Comparison of ENCODE assay signal across 1 cellular context in genomic region chr15:85751731-85752421, GRCh38.
TF ChIP-seq lines count a peak whose summit lies in the region.

No MANE protein-coding gene starts in this region.

TF ChIP-seq in HepG2, 621 proteins besides CTCF, POLR2A, EP300 and RAD21 (continued from another document):
- no peak for TF ChIP-seq HOXD1 (CRISPR knock-in tag; IDR thresholded peaks at IDR 0.05)
- TF ChIP-seq FLYWCH1 (CRISPR knock-in tag; IDR thresholded peaks at IDR 0.05): no peak
- TF ChIP-seq SIN3B (IDR thresholded peaks at IDR 0.05; ENCODE audit: low read length): no peak
- no peak for TF ChIP-seq GZF1 (CRISPR knock-in tag; IDR thresholded peaks at IDR 0.05)
- TF ChIP-seq PRDM15 (CRISPR knock-in tag; IDR thresholded peaks at IDR 0.05): no peak
- no peak for TF ChIP-seq ADNP (CRISPR knock-in tag; IDR thresholded peaks at IDR 0.05)
- TF ChIP-seq, protein P1, sequence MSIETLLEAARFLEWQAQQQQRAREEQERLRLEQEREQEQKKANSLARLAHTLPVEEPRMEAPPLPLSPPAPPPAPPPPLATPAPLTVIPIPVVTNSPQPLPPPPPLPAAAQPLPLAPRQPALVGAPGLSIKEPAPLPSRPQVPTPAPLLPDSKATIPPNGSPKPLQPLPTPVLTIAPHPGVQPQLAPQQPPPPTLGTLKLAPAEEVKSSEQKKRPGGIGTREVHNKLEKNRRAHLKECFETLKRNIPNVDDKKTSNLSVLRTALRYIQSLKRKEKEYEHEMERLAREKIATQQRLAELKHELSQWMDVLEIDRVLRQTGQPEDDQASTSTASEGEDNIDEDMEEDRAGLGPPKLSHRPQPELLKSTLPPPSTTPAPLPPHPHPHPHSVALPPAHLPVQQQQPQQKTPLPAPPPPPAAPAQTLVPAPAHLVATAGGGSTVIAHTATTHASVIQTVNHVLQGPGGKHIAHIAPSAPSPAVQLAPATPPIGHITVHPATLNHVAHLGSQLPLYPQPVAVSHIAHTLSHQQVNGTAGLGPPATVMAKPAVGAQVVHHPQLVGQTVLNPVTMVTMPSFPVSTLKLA (IDR thresholded peaks at IDR 0.05): no peak
- no peak for TF ChIP-seq ZKSCAN5 (CRISPR knock-in tag; IDR thresholded peaks at IDR 0.05)
- TF ChIP-seq ZNF552 (CRISPR knock-in tag; IDR thresholded peaks at IDR 0.05; ENCODE audit: borderline replicate concordance): no peak
- no peak for TF ChIP-seq ZNF180 (CRISPR knock-in tag; IDR thresholded peaks at IDR 0.05; ENCODE audit: borderline replicate concordance, low read depth)
TF ChIP-seq in HepG2: peak in this region for 0.
